ENCODE assay signal across 7 cellular contexts in the genomic region with DNA sequence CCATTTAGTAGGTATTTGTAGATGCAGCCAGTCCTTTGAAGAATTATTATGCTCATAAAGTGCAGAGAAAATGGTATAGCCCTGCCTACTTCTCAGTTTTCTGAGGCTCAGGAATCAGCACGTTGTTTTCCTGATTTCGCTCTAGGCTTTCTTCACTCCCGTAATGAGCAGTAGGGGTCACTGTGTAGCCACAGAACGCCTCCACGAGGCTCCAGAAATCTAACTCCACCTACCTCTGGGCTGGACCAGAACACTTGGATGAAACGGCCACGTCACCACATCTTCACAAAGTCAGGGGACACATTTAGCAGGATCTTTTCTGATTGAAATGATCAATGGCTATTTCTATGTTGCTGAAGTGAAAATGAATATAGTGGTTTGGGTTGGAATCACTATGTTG. TPM values are rescaled to one million over a fixed set of nuclear protein-coding genes. Genes with fewer than 3 reads are reported as not detected.
DNase-seq lines count a peak whose midpoint lies in the region; ATAC-seq and TF ChIP-seq lines count a peak whose summit lies in the region.

No MANE protein-coding gene starts in this region.

- peaks cover 4% of the 10 kb centered on the region for H3K4me1 ChIP-seq in endocrine pancreas (ENCODE audit: control insufficient read depth, insufficient read depth, low read length)

- peak overlapping the region; percentile 7 for H3K4me3 ChIP-seq in endocrine pancreas (ENCODE audit: control insufficient read depth, insufficient read depth, low read length)

- no peak overlapping the region for H3K4me3 Mint-ChIP-seq in mesothelial cell of epicardium

- no peaks in the 10 kb centered on the region for H3K36me3 Mint-ChIP-seq in mesothelial cell of epicardium

- peaks cover 6% of the 10 kb centered on the region for H3K9me3 Mint-ChIP-seq in mesothelial cell of epicardium

- H3K9ac ChIP-seq in endocrine pancreas (ENCODE audit: control insufficient read depth, insufficient read depth, low read length): no peak overlapping the region

- no peaks in the 10 kb centered on the region for H3K9me3 ChIP-seq in endocrine pancreas (ENCODE audit: control insufficient read depth, low read length)

- ATAC-seq in HG03469 (IDR thresholded peaks at IDR 0.05; ENCODE audit: unreplicated experiment): peak; percentile 48
- ATAC-seq in stimulated activated naive CD8-positive, alpha-beta T cell treated with anti-CD3 and anti-CD28 coated beads, Interleukin-15, Interleukin-2, amounts not matched to agents 100 U/mL and 50 U/mL, for 24 hours: peak; percentile 90

- DNase-seq in NCI-H82 (lab: John Stamatoyannopoulos, UW) (peak; percentile 87), mesothelial cell of epicardium (ENCODE audit: low spot score in 2 of 2, unreplicated experiment in 2 of 2) (peak in 1 of 2 experiments; percentile 64)
- peak; percentile 67 for DNase-seq in activated CD8-positive, alpha-beta memory T cell treated with anti-CD3 and anti-CD28 coated beads for 24 hours
- DNase-seq in stimulated activated naive CD8-positive, alpha-beta T cell treated with anti-CD3 and anti-CD28 coated beads, Interleukin-15, Interleukin-2, amounts not matched to agents 100 U/mL and 50 U/mL, for 24 hours: peak; percentile 62

- H3K27ac Mint-ChIP-seq in mesothelial cell of epicardium: no peak overlapping the region

- TF ChIP-seq CTCF in GM12872 (IDR thresholded peaks at IDR 0.05; ENCODE audit: insufficient read depth, low read depth, low read length) (peak; percentile 76), mesothelial cell of epicardium (IDR thresholded peaks at IDR 0.05; ENCODE audit: unreplicated experiment) (peak; percentile 44)

- no peaks in the 10 kb centered on the region for H3K27me3 ChIP-seq in endocrine pancreas (ENCODE audit: control insufficient read depth, insufficient read depth, low read length)

- H3K27me3 Mint-ChIP-seq in mesothelial cell of epicardium (ENCODE audit: low read depth): peaks cover 62% of the 10 kb centered on the region

- H3K36me3 ChIP-seq in endocrine pancreas (ENCODE audit: control insufficient read depth, insufficient read depth, low read length): no peaks in the 10 kb centered on the region

- no peaks in the 10 kb centered on the region for H3K4me1 Mint-ChIP-seq in mesothelial cell of epicardium

RNA-seq across cellular contexts. Expression of a gene that starts 49.8 kb away (rescaled TPM):
- total RNA-seq in mesothelial cell of epicardium: 47.5 to 53.7 TPM (median 48.6 TPM) in 3 replicates
